ENCODE assay signal across 10 cellular contexts in genomic region chr16:5070431-5071186, GRCh38. TPM values are rescaled to one million over a fixed set of nuclear protein-coding genes. Genes with fewer than 3 reads are reported as not detected.
DNase-seq lines count a peak whose midpoint lies in the region; ATAC-seq and TF ChIP-seq lines count a peak whose summit lies in the region.
"Had no signal": no experiment of that assay in that cellular context is flagged by ENCODE, and none has a peak within 500 bp of the region (broad histone marks: within the 10 kb centered on the region; RNA-seq: fewer than 3 reads in every experiment).

No MANE protein-coding gene starts in this region.

- dilution Hi-C loops in mammary epithelial cell (cut with HindIII; ENCODE audit: low sequenced_read_pairs): no loop called here

- BruUV-seq in mammary epithelial cell (replicated peaks; lab: Mats Ljungman, UMichigan): no TSS peak

- TF ChIP-seq CTCF in CD14-positive monocyte (IDR thresholded peaks at IDR 0.05) (no peak), mammary epithelial cell (conservative IDR thresholded peaks at IDR 0.05 in 1 of 2, IDR thresholded peaks at IDR 0.05 in 1 of 2; ENCODE audit: extremely low read depth in 1 of 2, insufficient read depth in 1 of 2, low read depth in 1 of 2, low read length in 2 of 2) (no peak), osteoblast (IDR thresholded peaks at IDR 0.05; ENCODE audit: extremely low read depth, low read depth, low read length) (no peak)

- H3K4me2 ChIP-seq in mammary epithelial cell (ENCODE audit: insufficient read depth, low read depth, low read length): no peak overlapping the region
- H3K4me2 ChIP-seq in osteoblast (ENCODE audit: insufficient read depth, low read length): no peak overlapping the region

- H3K36me3 ChIP-seq in mammary epithelial cell (ENCODE audit: insufficient read depth, low read length) (peaks cover 5% of the 10 kb centered on the region), osteoblast (ENCODE audit: insufficient read depth, low read length) (peaks cover 7% of the 10 kb centered on the region)

- no peak overlapping the region for H3K9ac ChIP-seq in mammary epithelial cell (ENCODE audit: insufficient read depth, low read length)

- no peak overlapping the region for H3K4me3 ChIP-seq in mammary epithelial cell (replicated peaks in 1 of 3; ENCODE audit: insufficient read depth in 1 of 3, low read depth in 2 of 3, low read length in 3 of 3)
- H3K4me3 ChIP-seq in osteoblast (ENCODE audit: insufficient read depth, low read length): no peak overlapping the region

- H3K79me2 ChIP-seq in mammary epithelial cell (ENCODE audit: insufficient read depth, low read length) (peaks cover 34% of the 10 kb centered on the region), osteoblast (ENCODE audit: insufficient read depth, low read length) (peaks cover 30% of the 10 kb centered on the region)

- H3K27ac ChIP-seq in mammary epithelial cell (ENCODE audit: insufficient read depth, low read depth, low read length): no peak overlapping the region
- H3K27ac ChIP-seq in osteoblast (ENCODE audit: low read depth, low read length): no peak overlapping the region

- no peaks in the 10 kb centered on the region for H3K9me3 ChIP-seq in mammary epithelial cell (replicated peaks; ENCODE audit: insufficient read depth, low read length)
- no peaks in the 10 kb centered on the region for H3K9me3 ChIP-seq in osteoblast (ENCODE audit: low read depth, low read length)

- DNase-seq in CD14-positive monocyte (ENCODE audit: low spot score) (peak; percentile 15), mammary epithelial cell (no peak), osteoblast (ENCODE audit: insufficient read length, low spot score, missing footprints) (no peak), SK-N-DZ (ENCODE audit: low spot score) (no peak), dermis blood vessel endothelial cell (no peak)
- DNase-seq: effector CD4-positive, alpha-beta T cell; NCI-H1694 had no signal

- intact Hi-C loops in CD14-positive monocyte (cut with micrococcal nuclease): no loop called here
- intact Hi-C loops in mammary epithelial cell (cut with micrococcal nuclease): no loop called here

- H3K36me3 Mint-ChIP-seq in CD14-positive monocyte (peaks cover 12 to 14% of the 10 kb centered on the region in 2 donors), IgD-negative memory B cell (peaks cover 4% of the 10 kb centered on the region)

- in situ Hi-C loops in mammary epithelial cell (cut with MboI; ENCODE audit: low sequenced_read_pairs in 2 of 2): no loop called here

- H4K20me1 ChIP-seq in mammary epithelial cell (ENCODE audit: insufficient read depth, low read length) (no peaks in the 10 kb centered on the region), osteoblast (ENCODE audit: insufficient read depth, low read length) (no peaks in the 10 kb centered on the region)

- H3K27ac Mint-ChIP-seq in CD14-positive monocyte (peak overlapping the region in 1 of 7 donors; percentile 25), IgD-negative memory B cell (peak overlapping the region; percentile 89 to 98 (median 93))

- ATAC-seq in GM18861 (IDR thresholded peaks at IDR 0.05; ENCODE audit: unreplicated experiment) (no peak), GM21723 (IDR thresholded peaks at IDR 0.05; ENCODE audit: unreplicated experiment) (no peak)

- WGBS in mammary epithelial cell (ENCODE audit: low coverage, missing lambda C conversion rate): 82% methylated on average over 13 of the region's 15 CpGs

- H3K27me3 Mint-ChIP-seq in CD14-positive monocyte (ENCODE audit: low read depth in 3 of 3) (peaks cover 0 to 4% (median 2%) of the 10 kb centered on the region in 3 donors), IgD-negative memory B cell (no peaks in the 10 kb centered on the region)

- H3K4me1 Mint-ChIP-seq in CD14-positive monocyte (peaks cover 22% of the 10 kb centered on the region), IgD-negative memory B cell (peaks cover 18 to 24% (median 24%) of the 10 kb centered on the region in 3 donors)

- H2AFZ ChIP-seq in mammary epithelial cell (ENCODE audit: low read depth, low read length): peak overlapping the region; percentile 99
- H2AFZ ChIP-seq in osteoblast (ENCODE audit: low read length): peak overlapping the region; percentile 91

- H3K4me3 Mint-ChIP-seq in CD14-positive monocyte (no peak overlapping the region), IgD-negative memory B cell (peak overlapping the region in 3 of 4 donors; percentile 48 to 96 (median 73))

- H3K27me3 ChIP-seq in mammary epithelial cell (ENCODE audit: insufficient read depth, low read length) (no peaks in the 10 kb centered on the region), osteoblast (ENCODE audit: insufficient read depth, low read length) (peaks cover 9% of the 10 kb centered on the region)

- CTCF ChIA-PET in mammary epithelial cell (lab: Charles Lee; ENCODE audit: low non-redundant PET): no interaction called here

- H3K4me1 ChIP-seq in mammary epithelial cell (ENCODE audit: insufficient read depth, low read length) (peaks cover 16% of the 10 kb centered on the region), osteoblast (ENCODE audit: insufficient read depth, low read length) (peaks cover 18% of the 10 kb centered on the region)

- H3K9me3 Mint-ChIP-seq in CD14-positive monocyte (peaks cover 0 to 3% (median 0%) of the 10 kb centered on the region in 7 donors), IgD-negative memory B cell (no peaks in the 10 kb centered on the region)

RNA-seq across cellular contexts. Expression of gene ALG1, which starts 1.0 kb away (rescaled TPM):
- 10 to 100 TPM; 25.2 to 31.0 TPM for polyA plus RNA-seq in CD14-positive monocyte
- polyA plus RNA-seq in IgD-negative memory B cell: 24.5 TPM
- 10 to 100 TPM; 24.3 to 29.5 TPM for total RNA-seq in mammary epithelial cell
- 29.5 TPM for polyA plus RNA-seq in mammary epithelial cell
- polyA minus RNA-seq in mammary epithelial cell: 70.1 TPM
- total RNA-seq in osteoblast: 43.3 and 43.4 TPM in 2 replicates
- 55.1 and 65.5 TPM in 2 replicates for polyA plus RNA-seq in SK-N-DZ (2014; cell fraction: cytosol; rRNA removed)
- 23.6 and 42.5 TPM in 2 replicates for polyA plus RNA-seq in SK-N-DZ (2014; cell fraction: nucleus; rRNA removed)
- total RNA-seq in dermis blood vessel endothelial cell: 30.4 and 36.4 TPM in 2 replicates

RNA-seq across cellular contexts. Expression of gene C16orf89, which starts 4.9 kb away (rescaled TPM):
- not detected for polyA plus RNA-seq in CD14-positive monocyte
- polyA plus RNA-seq in IgD-negative memory B cell: not detected
- not detected for total RNA-seq in mammary epithelial cell
- not detected for polyA plus RNA-seq in mammary epithelial cell
- not detected for polyA minus RNA-seq in mammary epithelial cell
- 0.59 TPM in 1 of 2 replicates, not detected in the other for total RNA-seq in osteoblast
- 0.29 and 1.2 TPM in 2 replicates for polyA plus RNA-seq in SK-N-DZ (2014; cell fraction: cytosol; rRNA removed)
- not detected in 2 replicates for polyA plus RNA-seq in SK-N-DZ (2014; cell fraction: nucleus; rRNA removed)
- total RNA-seq in dermis blood vessel endothelial cell: not detected in 2 replicates

RNA-seq across cellular contexts. Expression of gene EEF2KMT, which starts 27.0 kb away (rescaled TPM):
- polyA plus RNA-seq in CD14-positive monocyte (1 to 10 TPM; 5.5 to 6.8 TPM), IgD-negative memory B cell (18.2 TPM), mammary epithelial cell (16.5 TPM)
- total RNA-seq in mammary epithelial cell (10 to 100 TPM; 11.7 to 19.2 TPM), osteoblast (9.0 and 11.2 TPM in 2 replicates), dermis blood vessel endothelial cell (10.4 and 13.3 TPM in 2 replicates)
- polyA minus RNA-seq in mammary epithelial cell: 11.7 TPM
- polyA plus RNA-seq in SK-N-DZ (2014; cell fraction: cytosol; rRNA removed): 19.8 and 25.1 TPM in 2 replicates
- 18.3 and 19.6 TPM in 2 replicates for polyA plus RNA-seq in SK-N-DZ (2014; cell fraction: nucleus; rRNA removed)

RNA-seq across cellular contexts. Expression of gene NAGPA, which starts 36.9 kb away (rescaled TPM):
- polyA plus RNA-seq in CD14-positive monocyte (10 to 100 TPM; 44.9 to 51.5 TPM), IgD-negative memory B cell (37.8 TPM), mammary epithelial cell (7.6 TPM)
- total RNA-seq in mammary epithelial cell (10 to 100 TPM; 10.3 to 16.8 TPM), osteoblast (29.8 and 40.2 TPM in 2 replicates), dermis blood vessel endothelial cell (34.8 and 35.9 TPM in 2 replicates)
- 2.0 TPM for polyA minus RNA-seq in mammary epithelial cell
- polyA plus RNA-seq in SK-N-DZ (2014; cell fraction: cytosol; rRNA removed): 14.2 and 27.4 TPM in 2 replicates
- polyA plus RNA-seq in SK-N-DZ (2014; cell fraction: nucleus; rRNA removed): 40.7 and 61.7 TPM in 2 replicates

Comparison
In these comparisons a context has a peak if more than half of its experiments do, and no peak if none do; other contexts are left out.
1. H3K4me3 Mint-ChIP-seq: peak in IgD-negative memory B cell (3 of 4); none in CD14-positive monocyte (0 of 2).